ENCODE assay signal across 22 cellular contexts in genomic region chr10:130799532-130799931, GRCh38.
"Had no signal": no experiment of that assay in that cellular context is flagged by ENCODE, and none has a peak within 500 bp of the region (broad histone marks: within the 10 kb centered on the region; RNA-seq: fewer than 3 reads in every experiment).

No MANE protein-coding gene starts in this region.

- H3K4me1 Mint-ChIP-seq: activated CD4-positive, alpha-beta T cell treated with anti-CD3 and anti-CD28 coated beads for 36 hours; activated naive CD4-positive, alpha-beta T cell treated with anti-CD3 and anti-CD28 coated beads, Interleukin-2, amount 50 U/mL, for 24 hours; T-cell had no signal

- H3K36me3 Mint-ChIP-seq: activated naive CD4-positive, alpha-beta T cell treated with anti-CD3 and anti-CD28 coated beads, Interleukin-2, amount 50 U/mL, for 24 hours; T-cell had no signal

- ATAC-seq: activated CD4-positive, alpha-beta T cell treated with anti-CD3 and anti-CD28 coated beads for 36 hours; activated CD8-positive, alpha-beta T cell treated with anti-CD3 and anti-CD28 coated beads for 36 hours; activated T-cell treated with anti-CD3 and anti-CD28 coated beads, Interleukin-2, amount 50 U/mL, for 72 hours; T-cell had no signal

- H3K4me1 ChIP-seq: breast epithelium, colonic mucosa had no signal

- H3K27me3 ChIP-seq: colonic mucosa had no signal

- DNase-seq: activated CD4-positive, alpha-beta T cell treated with anti-CD3 and anti-CD28 coated beads for 36 hours; activated CD4-positive, alpha-beta T cell treated with anti-CD3 and anti-CD28 coated beads, Interleukin-2, amount 50 U/mL, for 1 hour; activated CD8-positive, alpha-beta memory T cell treated with anti-CD3 and anti-CD28 coated beads, Interleukin-2, amount 50 U/mL, for 4 hours; activated CD8-positive, alpha-beta T cell treated with anti-CD3 and anti-CD28 coated beads for 36 hours; activated T-cell treated with anti-CD3 and anti-CD28 coated beads, Interleukin-2, amount 50 U/mL, for 72 hours; aorta; caudate nucleus; colonic mucosa; NCI-H1092; NCI-H1417; NCI-H1930; NCI-H2171 treated with DMSO at 0.1 percent for 48 hours; NCI-H226; NCI-H526; NCI-H774; SIG-M5; T-cell; T-helper 2 cell; T1000; WERI-Rb-1 had no signal

- H3K36me3 ChIP-seq: breast epithelium, colonic mucosa, WERI-Rb-1 had no signal

- H3K9me3 ChIP-seq: colonic mucosa had no signal

- H3K27ac ChIP-seq: breast epithelium, colonic mucosa, WERI-Rb-1 had no signal

- H3K27ac Mint-ChIP-seq: activated CD4-positive, alpha-beta T cell treated with anti-CD3 and anti-CD28 coated beads for 36 hours; activated CD8-positive, alpha-beta T cell treated with anti-CD3 and anti-CD28 coated beads for 36 hours; activated naive CD4-positive, alpha-beta T cell treated with anti-CD3 and anti-CD28 coated beads, Interleukin-2, amount 50 U/mL, for 24 hours; activated T-cell treated with anti-CD3 and anti-CD28 coated beads, Interleukin-2, amount 50 U/mL, for 72 hours; T-cell had no signal

- H3K27me3 Mint-ChIP-seq: activated CD4-positive, alpha-beta T cell treated with anti-CD3 and anti-CD28 coated beads for 36 hours; activated CD8-positive, alpha-beta T cell treated with anti-CD3 and anti-CD28 coated beads for 36 hours; activated naive CD4-positive, alpha-beta T cell treated with anti-CD3 and anti-CD28 coated beads, Interleukin-2, amount 50 U/mL, for 24 hours had no signal

- H3K9me3 Mint-ChIP-seq: activated CD8-positive, alpha-beta T cell treated with anti-CD3 and anti-CD28 coated beads for 36 hours; activated naive CD4-positive, alpha-beta T cell treated with anti-CD3 and anti-CD28 coated beads, Interleukin-2, amount 50 U/mL, for 24 hours; T-cell had no signal

- H3K4me3 ChIP-seq: breast epithelium, colonic mucosa had no signal

- H3K4me3 Mint-ChIP-seq: activated CD4-positive, alpha-beta T cell treated with anti-CD3 and anti-CD28 coated beads for 36 hours; activated CD8-positive, alpha-beta T cell treated with anti-CD3 and anti-CD28 coated beads for 36 hours; activated naive CD4-positive, alpha-beta T cell treated with anti-CD3 and anti-CD28 coated beads, Interleukin-2, amount 50 U/mL, for 24 hours; activated T-cell treated with anti-CD3 and anti-CD28 coated beads, Interleukin-2, amount 50 U/mL, for 72 hours; T-cell had no signal
